Comparison of ENCODE assay signal across 14 cellular contexts in genomic region chr12:104627231-104627974, GRCh38.
"Had no signal": no experiment of that assay in that cellular context is flagged by ENCODE, and none has a peak within 500 bp of the region (broad histone marks: within the 10 kb centered on the region; RNA-seq: fewer than 3 reads in every experiment).

No MANE protein-coding gene starts in this region.

- H3K36me3 ChIP-seq: cardiac muscle cell, colonic mucosa, gastroesophageal sphincter, tibial nerve had no signal

- H3K27ac Mint-ChIP-seq: activated naive CD8-positive, alpha-beta T cell treated with anti-CD3 and anti-CD28 coated beads, Interleukin-2, amount 10 ng/mL, durations not matched to agents 7 days and 5 days had no signal

- H3K4me1 ChIP-seq: colonic mucosa had no signal

- DNase-seq: activated CD4-positive, alpha-beta T cell treated with anti-CD3 and anti-CD28 coated beads, Interleukin-2, amount 50 U/mL, for 1 hour; activated CD4-positive, CD25-positive, alpha-beta regulatory T cell; activated naive CD8-positive, alpha-beta T cell treated with anti-CD3 and anti-CD28 coated beads, Interleukin-2, amount 10 ng/mL, durations not matched to agents 7 days and 5 days; anterior cingulate cortex; colonic mucosa; effector memory CD4-positive, alpha-beta T cell; posterior cingulate gyrus; small intestine; T-helper 2 cell had no signal

- H3K27me3 ChIP-seq: cardiac muscle cell, colonic mucosa, gastroesophageal sphincter, tibial nerve had no signal

- ATAC-seq: gastroesophageal sphincter had no signal

- H3K9me3 Mint-ChIP-seq: activated naive CD8-positive, alpha-beta T cell treated with anti-CD3 and anti-CD28 coated beads, Interleukin-2, amount 10 ng/mL, durations not matched to agents 7 days and 5 days had no signal

- H3K27ac ChIP-seq: cardiac muscle cell, colonic mucosa, epithelial cell of prostate, gastroesophageal sphincter, tibial nerve had no signal

- H3K4me3 Mint-ChIP-seq: activated naive CD8-positive, alpha-beta T cell treated with anti-CD3 and anti-CD28 coated beads, Interleukin-2, amount 10 ng/mL, durations not matched to agents 7 days and 5 days had no signal

- H3K27me3 Mint-ChIP-seq: activated naive CD8-positive, alpha-beta T cell treated with anti-CD3 and anti-CD28 coated beads, Interleukin-2, amount 10 ng/mL, durations not matched to agents 7 days and 5 days had no signal

- H3K4me3 ChIP-seq: cardiac muscle cell, colonic mucosa, gastroesophageal sphincter, tibial nerve had no signal

- FAIRE-seq: small intestine, TTC549 had no signal

- H3K9me3 ChIP-seq: colonic mucosa, gastroesophageal sphincter, tibial nerve had no signal
